Comparison of ENCODE assay signal across 14 cellular contexts in the genomic region with DNA sequence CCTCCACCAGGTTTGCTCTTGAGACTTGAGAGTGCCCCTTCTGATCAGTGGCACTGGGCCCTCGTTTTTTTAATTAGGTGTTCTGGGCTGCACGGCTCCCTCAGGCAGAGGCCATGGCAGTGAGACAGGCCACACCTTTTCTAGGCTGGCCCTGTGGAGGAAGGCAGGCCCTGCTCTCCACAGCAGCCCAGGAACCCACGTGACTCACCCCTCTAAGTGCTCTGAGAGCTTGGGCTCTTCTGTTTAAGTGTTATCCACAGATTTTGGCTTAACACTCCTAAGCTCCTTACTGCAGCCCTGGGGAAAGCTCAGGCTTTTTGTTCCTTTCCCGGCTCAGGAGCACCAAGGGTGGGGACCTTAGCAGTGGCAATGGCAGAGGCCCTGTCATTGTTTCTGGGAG.
DNase-seq lines count a peak whose midpoint lies in the region; ATAC-seq and TF ChIP-seq lines count a peak whose summit lies in the region.
"Had no signal": no experiment of that assay in that cellular context is flagged by ENCODE, and none has a peak within 500 bp of the region (broad histone marks: within the 10 kb centered on the region; RNA-seq: fewer than 3 reads in every experiment).

No MANE protein-coding gene starts in this region.

- H3K27ac Mint-ChIP-seq in WTC11 = no peak overlapping the region
- H3K27ac Mint-ChIP-seq: B cell; CD4-positive, alpha-beta memory T cell; GM23338; H9 had no signal

- H3K9me3 ChIP-seq in right cardiac atrium (ENCODE audit: control insufficient read depth, low read length) = no peaks in the 10 kb centered on the region

- H3K36me3 Mint-ChIP-seq in WTC11 = no peaks in the 10 kb centered on the region
- H3K36me3 Mint-ChIP-seq: CD4-positive, alpha-beta memory T cell had no signal

- H3K4me3 ChIP-seq in right cardiac atrium (ENCODE audit: low read length) = no peak overlapping the region
- H3K4me3 ChIP-seq: GM23338 had no signal

- peak; percentile 59 for ATAC-seq in left ventricle myocardium superior
- ATAC-seq in right cardiac atrium = no peak
- ATAC-seq in WTC11 = peak; percentile 46
- ATAC-seq in HG03354 (IDR thresholded peaks at IDR 0.05; ENCODE audit: poor library complexity, severe bottlenecking, unreplicated experiment) = no peak
- ATAC-seq: GM23338 had no signal

- peaks cover 12% of the 10 kb centered on the region for H3K9me3 Mint-ChIP-seq in WTC11
- H3K9me3 Mint-ChIP-seq: H9 had no signal

- TF ChIP-seq CTCF in WTC11 (IDR thresholded peaks at IDR 0.05) = no peak

- WGBS in right cardiac atrium = 75% methylated on average over 4 of the region's 4 CpGs

- no peak overlapping the region for H3K4me3 Mint-ChIP-seq in WTC11
- H3K4me3 Mint-ChIP-seq: B cell; CD4-positive, alpha-beta memory T cell; GM23338; H9 had no signal

- no peak overlapping the region for H3K27ac ChIP-seq in right cardiac atrium (ENCODE audit: low read length)
- H3K27ac ChIP-seq: C4-2B had no signal

- H3K4me1 Mint-ChIP-seq in WTC11 = peaks cover 8% of the 10 kb centered on the region

- no peaks in the 10 kb centered on the region for H3K27me3 ChIP-seq in right cardiac atrium (ENCODE audit: control insufficient read depth, insufficient read depth)

- no peaks in the 10 kb centered on the region for H3K27me3 Mint-ChIP-seq in WTC11 (ENCODE audit: low read depth)
- H3K27me3 Mint-ChIP-seq: B cell; CD4-positive, alpha-beta memory T cell had no signal

- H3K4me1 ChIP-seq in right cardiac atrium (ENCODE audit: control insufficient read depth, insufficient read depth, low read length) = no peaks in the 10 kb centered on the region

- CTCF ChIA-PET in WTC11 (lab: Charles Lee) = no interaction called here

- DNase-seq in left ventricle myocardium superior (no peak), right cardiac atrium (no peak), NCI-H82 (lab: John Stamatoyannopoulos, UW) (peak; percentile 85), WTC11 (ENCODE audit: low spot score) (no peak), SIG-M5 treated with dmso at 0.1 percent for 504 hours (lab: John Stamatoyannopoulos, UW; ENCODE audit: unreplicated experiment) (no peak)
- no peak for DNase-seq in stimulated activated CD4-positive, alpha-beta T cell treated with anti-CD3 and anti-CD28 coated beads, Interleukin-1b, Interleukin-23, amount 100 ng/mL, for 48 hours
- DNase-seq: DND-41, GDM1, H9 had no signal

- intact Hi-C loops in left ventricle myocardium superior (cut with micrococcal nuclease) (no loop called here), right cardiac atrium (cut with DNase I) (no loop called here)

- POLR2A ChIA-PET in WTC11 (lab: Charles Lee) = no interaction called here

TF ChIP-seq in WTC11, 78 proteins besides CTCF, POLR2A, EP300 and RAD21:
- TF ChIP-seq ZBTB43 (CRISPR knock-in tag; IDR thresholded peaks at IDR 0.05) = no peak
TF ChIP-seq in WTC11: peak in this region for 0.

Comparison
In these comparisons a context has a peak if more than half of its experiments do, and no peak if none do; other contexts are left out.
1. ATAC-seq: peak in left ventricle myocardium superior (single experiment) and WTC11 (single experiment); none in right cardiac atrium (0 of 2) and HG03354 (single experiment).